In genomic region chr1:116326486-116326885, GRCh38 we compare ENCODE assay signal across 8 cellular contexts. TPM values are rescaled to one million over a fixed set of nuclear protein-coding genes. Genes with fewer than 3 reads are reported as not detected.
DNase-seq lines count a peak whose midpoint lies in the region; ATAC-seq and TF ChIP-seq lines count a peak whose summit lies in the region.
"Had no signal": no experiment of that assay in that cellular context is flagged by ENCODE, and none has a peak within 500 bp of the region (broad histone marks: within the 10 kb centered on the region; RNA-seq: fewer than 3 reads in every experiment).

No MANE protein-coding gene starts in this region.

- ATAC-seq in CD8-positive, alpha-beta T cell: peak; percentile 6
- ATAC-seq in activated T-helper 17 cell treated with anti-CD3 and anti-CD28 coated beads, Interleukin-2, amount 50 U/mL, for 72 hours (replicated peaks): no peak
- peak in 2 of 3 donors; percentile 24 to 38 for ATAC-seq in natural killer cell
- ATAC-seq in GM21447 (IDR thresholded peaks at IDR 0.05; ENCODE audit: unreplicated experiment): no peak
- no peak for ATAC-seq in HG03039 (IDR thresholded peaks at IDR 0.05; ENCODE audit: unreplicated experiment)

- H3K9me3 Mint-ChIP-seq in CD8-positive, alpha-beta T cell: no peaks in the 10 kb centered on the region
- no peaks in the 10 kb centered on the region for H3K9me3 Mint-ChIP-seq in IgD-negative memory B cell
- peaks cover 3% of the 10 kb centered on the region for H3K9me3 Mint-ChIP-seq in activated T-helper 17 cell treated with anti-CD3 and anti-CD28 coated beads, Interleukin-2, amount 50 U/mL, for 72 hours
- no peaks in the 10 kb centered on the region for H3K9me3 Mint-ChIP-seq in natural killer cell
- no peaks in the 10 kb centered on the region for H3K9me3 Mint-ChIP-seq in Caco-2 (ENCODE audit: unreplicated experiment)

- H3K27ac Mint-ChIP-seq in CD8-positive, alpha-beta T cell: peak overlapping the region; percentile 95
- H3K27ac Mint-ChIP-seq in IgD-negative memory B cell (peak overlapping the region; percentile 25 to 97 (median 91)), natural killer cell (peak overlapping the region; percentile 84 to 90), Caco-2 (ENCODE audit: unreplicated experiment) (no peak overlapping the region)
- peak overlapping the region; percentile 93 for H3K27ac Mint-ChIP-seq in activated T-helper 17 cell treated with anti-CD3 and anti-CD28 coated beads, Interleukin-2, amount 50 U/mL, for 72 hours

- H3K4me1 Mint-ChIP-seq in CD8-positive, alpha-beta T cell (ENCODE audit: low read depth): peaks cover 87% of the 10 kb centered on the region
- H3K4me1 Mint-ChIP-seq in IgD-negative memory B cell: peaks cover 27 to 42% (median 29%) of the 10 kb centered on the region in 3 donors
- H3K4me1 Mint-ChIP-seq in activated T-helper 17 cell treated with anti-CD3 and anti-CD28 coated beads, Interleukin-2, amount 50 U/mL, for 72 hours: peaks cover 43% of the 10 kb centered on the region
- H3K4me1 Mint-ChIP-seq in natural killer cell: peaks cover 21 to 23% of the 10 kb centered on the region in 2 donors
- peaks cover 23% of the 10 kb centered on the region for H3K4me1 Mint-ChIP-seq in Caco-2 (ENCODE audit: low read depth, unreplicated experiment)

- intact Hi-C loops in CD8-positive, alpha-beta T cell (cut with DNase I, micrococcal nuclease): loop anchor here (1.0 to 5.0 kb wide), 4 partner anchors 46 to 246 kb away; partner anchors contain the start of genes ATP1A1 (in 2 of the 2) and CD58 (in 1 of the 2)
- intact Hi-C loops in natural killer cell (cut with micrococcal nuclease): no loop called here
- intact Hi-C loops in Caco-2 (cut with micrococcal nuclease; ENCODE audit: unreplicated experiment): no loop called here

- peak overlapping the region; percentile 70 for H3K4me3 Mint-ChIP-seq in CD8-positive, alpha-beta T cell
- H3K4me3 Mint-ChIP-seq in IgD-negative memory B cell (peak overlapping the region in 2 of 4 donors; percentile 68 to 89), natural killer cell (peak overlapping the region; percentile 55), Caco-2 (ENCODE audit: unreplicated experiment) (no peak overlapping the region)
- H3K4me3 Mint-ChIP-seq in activated T-helper 17 cell treated with anti-CD3 and anti-CD28 coated beads, Interleukin-2, amount 50 U/mL, for 72 hours: peak overlapping the region; percentile 70

- no peaks in the 10 kb centered on the region for H3K27me3 ChIP-seq in CD8-positive, alpha-beta T cell (ENCODE audit: insufficient read depth, low read length)
- no peaks in the 10 kb centered on the region for H3K27me3 ChIP-seq in Caco-2 (replicated peaks; ENCODE audit: control insufficient read depth, insufficient read depth, low read length)

- POLR2A ChIA-PET in CD8-positive, alpha-beta T cell (lab: Charles Lee): interaction anchor here (0.7 to 3.3 kb wide), 7 partner anchors 9 to 132 kb away, joined by 3 to 14 read pairs (median 3); partner anchors contain the start of gene ATP1A1
- POLR2A ChIA-PET in Caco-2 (lab: Charles Lee): no interaction called here

- no peaks in the 10 kb centered on the region for H3K36me3 Mint-ChIP-seq in CD8-positive, alpha-beta T cell
- H3K36me3 Mint-ChIP-seq in IgD-negative memory B cell: no peaks in the 10 kb centered on the region
- no peaks in the 10 kb centered on the region for H3K36me3 Mint-ChIP-seq in activated T-helper 17 cell treated with anti-CD3 and anti-CD28 coated beads, Interleukin-2, amount 50 U/mL, for 72 hours (ENCODE audit: low read depth)
- H3K36me3 Mint-ChIP-seq in natural killer cell: no peaks in the 10 kb centered on the region
- no peaks in the 10 kb centered on the region for H3K36me3 Mint-ChIP-seq in Caco-2 (ENCODE audit: insufficient read depth, unreplicated experiment)

- DNase-seq in CD8-positive, alpha-beta T cell: no peak
- DNase-seq in natural killer cell: no peak
- DNase-seq in Caco-2: no peak
- DNase-seq: NCI-H2227 treated with DMSO at 0.1 percent for 48 hours had no signal

- H3K4me3 ChIP-seq in CD8-positive, alpha-beta T cell (ENCODE audit: low read depth, low read length): peak overlapping the region; percentile 29
- H3K4me3 ChIP-seq in Caco-2 (ENCODE audit: low read depth, low read length): no peak overlapping the region

- no TSS peak for BruUV-seq in Caco-2 (replicated peaks; lab: Mats Ljungman, UMichigan)

- no peaks in the 10 kb centered on the region for H3K36me3 ChIP-seq in CD8-positive, alpha-beta T cell (ENCODE audit: insufficient read depth, low read length)
- no peaks in the 10 kb centered on the region for H3K36me3 ChIP-seq in Caco-2 (ENCODE audit: control insufficient read depth, insufficient read depth, low read length)

- CTCF ChIA-PET in CD8-positive, alpha-beta T cell (lab: Charles Lee): interaction anchor here (0.7 to 1.3 kb wide), 2 partner anchors 16 to 17 kb away, joined by 3 to 6 read pairs; no protein-coding TSS in a partner anchor
- CTCF ChIA-PET in Caco-2 (lab: Charles Lee): no interaction called here

- H3K9me3 ChIP-seq in CD8-positive, alpha-beta T cell (ENCODE audit: low read length): no peaks in the 10 kb centered on the region
- no peaks in the 10 kb centered on the region for H3K9me3 ChIP-seq in Caco-2

- TF ChIP-seq CTCF in CD8-positive, alpha-beta T cell (IDR thresholded peaks at IDR 0.05): no peak
- no peak for TF ChIP-seq CTCF in natural killer cell (IDR thresholded peaks at IDR 0.05)
- TF ChIP-seq CTCF in Caco-2 (IDR thresholded peaks at IDR 0.05; ENCODE audit: insufficient read depth in 1 of 2, low read depth in 1 of 2, low read length in 1 of 2, severe bottlenecking in 1 of 2, unreplicated experiment in 1 of 2): no peak

- no peaks in the 10 kb centered on the region for H3K27me3 Mint-ChIP-seq in CD8-positive, alpha-beta T cell (ENCODE audit: low read depth)
- peaks cover 4% of the 10 kb centered on the region for H3K27me3 Mint-ChIP-seq in IgD-negative memory B cell
- no peaks in the 10 kb centered on the region for H3K27me3 Mint-ChIP-seq in activated T-helper 17 cell treated with anti-CD3 and anti-CD28 coated beads, Interleukin-2, amount 50 U/mL, for 72 hours
- no peaks in the 10 kb centered on the region for H3K27me3 Mint-ChIP-seq in natural killer cell (ENCODE audit: low read depth in 2 of 2)
- no peaks in the 10 kb centered on the region for H3K27me3 Mint-ChIP-seq in Caco-2 (ENCODE audit: insufficient read depth, unreplicated experiment)

- H3K27ac ChIP-seq in CD8-positive, alpha-beta T cell (ENCODE audit: low read depth, low read length): peak overlapping the region; percentile 55

- peaks cover 79% of the 10 kb centered on the region for H3K4me1 ChIP-seq in CD8-positive, alpha-beta T cell (ENCODE audit: insufficient read depth, low read length)
- H3K4me1 ChIP-seq in Caco-2: peaks cover 37% of the 10 kb centered on the region

RNA-seq across cellular contexts. Expression of gene ATP1A1, which starts 46.6 kb away (rescaled TPM):
- total RNA-seq in CD8-positive, alpha-beta T cell: 100 to 1,000 TPM; 204 to 211 TPM
- 29.9 TPM for polyA plus RNA-seq in IgD-negative memory B cell
- 100 to 1,000 TPM; 206 to 244 TPM for total RNA-seq in activated T-helper 17 cell treated with anti-CD3 and anti-CD28 coated beads, Interleukin-2, amount 50 U/mL, for 72 hours
- total RNA-seq in natural killer cell: 100 to 1,000 TPM; 134 to 144 (median 140) TPM
- 479 and 508 TPM in 2 replicates for total RNA-seq in Caco-2 (2022)

Comparison
In these comparisons a context has a peak if more than half of its experiments do, and no peak if none do; other contexts are left out.
1. ATAC-seq: peak in CD8-positive, alpha-beta T cell (single experiment) and natural killer cell (2 of 3); none in activated T-helper 17 cell treated with anti-CD3 and anti-CD28 coated beads, Interleukin-2, amount 50 U/mL, for 72 hours (single experiment), GM21447 (single experiment) and HG03039 (single experiment).
2. intact Hi-C loops: an anchor here in CD8-positive, alpha-beta T cell (1.0 to 5.0 kb wide); none called in natural killer cell and Caco-2.